ENCODE assay signal across 17 cellular contexts in genomic region chr2:213253162-213253561, GRCh38.
"Had no signal": no experiment of that assay in that cellular context is flagged by ENCODE, and none has a peak within 500 bp of the region (broad histone marks: within the 10 kb centered on the region; RNA-seq: fewer than 3 reads in every experiment).

No MANE protein-coding gene starts in this region.

- H3K4me3 ChIP-seq: body of pancreas, hepatocyte, stomach, thoracic aorta, uterus had no signal

- H3K27ac Mint-ChIP-seq: endodermal cell had no signal

- H3K4me3 Mint-ChIP-seq: endodermal cell had no signal

- H3K27ac ChIP-seq: body of pancreas, hepatocyte, parathyroid adenoma, stomach, thoracic aorta, uterus had no signal

- H3K9me3 Mint-ChIP-seq: activated naive CD4-positive, alpha-beta T cell treated with anti-CD3 and anti-CD28 coated beads, Interleukin-2, amount 50 U/mL, for 72 hours had no signal

- H3K9ac ChIP-seq: parathyroid adenoma had no signal

- H3K27me3 ChIP-seq: body of pancreas, hepatocyte, uterus had no signal

- ATAC-seq: activated naive CD4-positive, alpha-beta T cell treated with anti-CD3 and anti-CD28 coated beads, Interleukin-2, amount 50 U/mL, for 72 hours; body of pancreas; left ventricle myocardium superior had no signal

- H3K9me3 ChIP-seq: body of pancreas, stomach, thoracic aorta, uterus had no signal

- H3K36me3 Mint-ChIP-seq: activated naive CD4-positive, alpha-beta T cell treated with anti-CD3 and anti-CD28 coated beads, Interleukin-2, amount 50 U/mL, for 72 hours had no signal

- H3K36me3 ChIP-seq: stomach, thoracic aorta, uterus had no signal

- H2AFZ ChIP-seq: hepatocyte, parathyroid adenoma had no signal

- H3K4me2 ChIP-seq: hepatocyte had no signal

- H3K79me2 ChIP-seq: hepatocyte, parathyroid adenoma had no signal

- H3K4me1 ChIP-seq: parathyroid adenoma, uterus had no signal

- DNase-seq: activated CD4-positive, alpha-beta T cell treated with anti-CD3 and anti-CD28 coated beads, Interleukin-2, amount 50 U/mL, for 4 hours; activated CD4-positive, CD25-positive, alpha-beta regulatory T cell treated with anti-CD3 and anti-CD28 coated beads, Interleukin-2, amount 50 U/mL, for 72 hours; activated T-cell treated with anti-CD3 and anti-CD28 coated beads, Interleukin-2, amount 50 U/mL, for 1 hour; amniotic stem cell; body of pancreas; dermis blood vessel endothelial cell; endodermal cell; kidney; left ventricle myocardium superior; stimulated activated CD4-positive, alpha-beta T cell treated with anti-CD3 and anti-CD28 coated beads, Interleukin-15, amount 100 ng/mL, for 24 hours; stimulated activated CD4-positive, alpha-beta T cell treated with anti-CD3 and anti-CD28 coated beads, Interleukin-4, amount 100 ng/mL, for 4 hours; stomach; uterus had no signal
